ENCODE assay signal across 25 cellular contexts in the genomic region with DNA sequence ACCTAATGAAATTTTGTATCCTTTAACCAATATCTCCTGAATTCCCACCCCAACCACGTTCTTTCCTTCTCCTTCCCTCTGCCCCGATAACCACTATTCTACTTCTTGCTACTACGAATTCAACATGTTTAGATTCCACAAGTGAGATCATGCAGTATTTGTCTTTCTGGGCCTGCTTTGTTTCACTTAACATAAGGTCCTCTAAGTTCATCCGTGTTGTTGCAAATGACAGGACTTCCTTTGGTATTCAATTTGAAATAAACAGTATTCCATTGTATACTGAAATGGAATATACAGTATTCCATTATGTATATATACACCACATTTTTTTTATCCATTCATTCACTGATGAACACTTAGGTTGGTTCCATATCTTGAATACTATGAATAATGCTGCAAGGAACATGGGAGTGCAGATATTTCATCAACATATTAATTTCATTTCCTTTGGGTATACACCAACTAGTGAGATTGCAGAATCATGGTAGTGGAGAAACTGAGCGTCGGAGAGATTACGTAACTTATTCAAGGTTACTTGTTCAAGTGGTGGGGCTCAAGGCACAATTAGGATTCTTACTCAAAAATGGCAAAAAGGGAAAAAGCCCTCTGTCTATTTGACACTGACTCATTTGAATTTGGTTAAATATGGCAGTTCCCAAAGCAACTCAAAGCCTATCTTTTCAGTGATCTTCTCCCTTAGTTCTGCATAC.
"Had no signal": no experiment of that assay in that cellular context is flagged by ENCODE, and none has a peak within 500 bp of the region (broad histone marks: within the 10 kb centered on the region; RNA-seq: fewer than 3 reads in every experiment).

No MANE protein-coding gene starts in this region.

- H3K27ac ChIP-seq: brain microvascular endothelial cell, VCaP had no signal

- H3K4me2 ChIP-seq: SK-N-SH had no signal

- H3K9me3 ChIP-seq: MG63, SK-N-SH had no signal

- H3K9ac ChIP-seq: SK-N-SH had no signal

- H3K27me3 ChIP-seq: brain microvascular endothelial cell, MG63 had no signal

- H3K4me3 ChIP-seq: MG63 had no signal

- ATAC-seq: activated CD4-positive, alpha-beta T cell treated with anti-CD3 and anti-CD28 coated beads for 36 hours; activated T-helper 17 cell treated with anti-CD3 and anti-CD28 coated beads, Interleukin-2, amount 50 U/mL, for 72 hours; Right ventricle myocardium inferior had no signal

- H3K36me3 ChIP-seq: brain microvascular endothelial cell, MG63 had no signal

- DNase-seq: activated CD4-positive, alpha-beta memory T cell treated with anti-CD3 and anti-CD28 coated beads, Interleukin-2, amount 10 ng/mL, durations not matched to agents 7 days and 5 days; activated CD4-positive, alpha-beta T cell treated with anti-CD3 and anti-CD28 coated beads for 36 hours; activated CD4-positive, alpha-beta T cell treated with anti-CD3 and anti-CD28 coated beads, Interleukin-2, amount 50 U/mL, for 1 hour; activated gamma-delta T cell; activated naive CD4-positive, alpha-beta T cell treated with anti-CD3 and anti-CD28 coated beads for 36 hours; activated T-cell treated with anti-CD3 and anti-CD28 coated beads for 4 hours; activated T-cell treated with anti-CD3 and anti-CD28 coated beads, Interleukin-2, amount 50 U/mL, for 48 hours; brain microvascular endothelial cell; caudate nucleus; MG63; NCI-H1092; NCI-H1417; NCI-H1694; NCI-H2029; NCI-H2107; NCI-H2171 treated with DMSO at 0.1 percent for 48 hours; NCI-H226; NCI-H526; NCI-H774; RPMI8226; SK-N-SH; T-helper 1 cell had no signal
